ENCODE assay signal across 17 cellular contexts in the genomic region with DNA sequence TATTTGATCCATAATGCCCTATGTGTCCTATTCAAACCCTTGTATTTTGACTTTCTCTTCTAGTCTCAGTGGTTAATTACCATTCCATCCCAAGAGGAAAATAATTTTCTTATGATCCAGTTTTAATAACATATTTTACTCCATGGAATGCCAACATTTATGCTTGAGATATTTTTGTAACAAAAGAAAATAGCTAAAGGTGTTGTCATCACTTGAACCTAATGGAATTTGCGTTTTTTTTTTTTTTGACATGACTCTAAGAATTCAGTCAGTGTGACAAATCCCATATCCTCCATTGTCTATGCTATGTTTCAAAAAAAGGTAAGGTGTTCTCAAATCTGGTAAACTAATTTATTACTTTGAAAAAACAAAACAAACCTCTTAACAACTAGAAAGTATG.
"Had no signal": no experiment of that assay in that cellular context is flagged by ENCODE, and none has a peak within 500 bp of the region (broad histone marks: within the 10 kb centered on the region; RNA-seq: fewer than 3 reads in every experiment).

No MANE protein-coding gene starts in this region.

- DNase-seq: activated CD4-positive, alpha-beta T cell treated with anti-CD3 and anti-CD28 coated beads, Interleukin-2, amount 10 ng/mL, durations not matched to agents 7 days and 5 days; activated CD8-positive, alpha-beta memory T cell treated with anti-CD3 and anti-CD28 coated beads, Interleukin-2, amount 50 U/mL, for 4 hours; activated CD8-positive, alpha-beta T cell treated with anti-CD3 and anti-CD28 coated beads, Interleukin-2, amount 10 ng/mL, durations not matched to agents 7 days and 5 days; activated effector memory CD4-positive, alpha-beta T cell treated with Interleukin-2 at 50 U/mL for 16 hours; activated naive CD4-positive, alpha-beta T cell treated with anti-CD3 and anti-CD28 coated beads, Interleukin-2, amount 50 U/mL, for 16 hours; activated T-cell treated with anti-CD3 and anti-CD28 coated beads, Interleukin-2, amount 50 U/mL, for 48 hours; dermis blood vessel endothelial cell; effector memory CD4-positive, alpha-beta T cell; esophagus squamous epithelium; immature natural killer cell; naive thymus-derived CD4-positive, alpha-beta T cell; spleen; stimulated activated naive CD4-positive, alpha-beta T cell treated with Interleukin-2 at 50 U/mL for 16 hours; T1000; thyroid gland had no signal

- FAIRE-seq: endothelial cell of umbilical vein had no signal

- ATAC-seq: activated CD8-positive, alpha-beta T cell treated with anti-CD3 and anti-CD28 coated beads, Interleukin-2, amount 10 ng/mL, durations not matched to agents 7 days and 5 days; naive thymus-derived CD4-positive, alpha-beta T cell; sciatic nerve had no signal
